Comparison of ENCODE assay signal across 1 cellular context in genomic region chr20:44780226-44780625, GRCh38.
TF ChIP-seq lines count a peak whose summit lies in the region.

No MANE protein-coding gene starts in this region.

TF ChIP-seq in HepG2, 621 proteins besides CTCF, POLR2A, EP300 and RAD21 (continued from another document and continues in another):
- peak; percentile 89 for TF ChIP-seq ATF2 (CRISPR knock-in tag; IDR thresholded peaks at IDR 0.05)
- TF ChIP-seq GPN1 (CRISPR knock-in tag; IDR thresholded peaks at IDR 0.05; ENCODE audit: borderline replicate concordance), result no peak
- no peak for TF ChIP-seq ZNF782 (CRISPR knock-in tag; IDR thresholded peaks at IDR 0.05; ENCODE audit: borderline replicate concordance)
- no peak for TF ChIP-seq POGZ (CRISPR knock-in tag; IDR thresholded peaks at IDR 0.05)
- peak; percentile 69 for TF ChIP-seq DBP (CRISPR knock-in tag; IDR thresholded peaks at IDR 0.05; ENCODE audit: not compliant biosample characterization)
- TF ChIP-seq MNT (IDR thresholded peaks at IDR 0.05), result no peak
- TF ChIP-seq ZNF644 (CRISPR knock-in tag; IDR thresholded peaks at IDR 0.05; ENCODE audit: low read depth), result peak; percentile 74; the same call in 1 of the 2 replicates
- no peak for TF ChIP-seq ZNF775 (CRISPR knock-in tag; IDR thresholded peaks at IDR 0.05; ENCODE audit: borderline replicate concordance)
- TF ChIP-seq REPIN1 (CRISPR knock-in tag; IDR thresholded peaks at IDR 0.05; ENCODE audit: borderline replicate concordance, low read depth), result no peak
- no peak for TF ChIP-seq ZUFSP (CRISPR knock-in tag; IDR thresholded peaks at IDR 0.05; ENCODE audit: borderline replicate concordance)
- TF ChIP-seq ASH2L (IDR thresholded peaks at IDR 0.05; ENCODE audit: insufficient read length, low read depth, low read length), result no peak
- TF ChIP-seq ZNF317 (CRISPR knock-in tag; IDR thresholded peaks at IDR 0.05), result no peak
- TF ChIP-seq NCOR1 (IDR thresholded peaks at IDR 0.05; ENCODE audit: borderline replicate concordance, low read length), result no peak
- no peak for TF ChIP-seq NR0B2 (CRISPR knock-in tag; IDR thresholded peaks at IDR 0.05)
- TF ChIP-seq ZXDC (CRISPR knock-in tag; IDR thresholded peaks at IDR 0.05), result no peak
- TF ChIP-seq PAWR (CRISPR knock-in tag; IDR thresholded peaks at IDR 0.05; ENCODE audit: borderline replicate concordance), result no peak
- TF ChIP-seq NFYC (CRISPR knock-in tag; IDR thresholded peaks at IDR 0.05), result peak; percentile 40; the same call in 1 of the 2 replicates
- TF ChIP-seq TBX3 (IDR thresholded peaks at IDR 0.05; ENCODE audit: borderline replicate concordance), result no peak
- peak; percentile 96 for TF ChIP-seq ZFP36L1 (CRISPR knock-in tag; IDR thresholded peaks at IDR 0.05)
- TF ChIP-seq ZKSCAN8 (CRISPR knock-in tag; IDR thresholded peaks at IDR 0.05; ENCODE audit: borderline replicate concordance), result no peak
- peak; percentile 59 for TF ChIP-seq JARID2 (CRISPR knock-in tag; IDR thresholded peaks at IDR 0.05; ENCODE audit: insufficient replicate concordance)
- TF ChIP-seq THAP9 (CRISPR knock-in tag; IDR thresholded peaks at IDR 0.05; ENCODE audit: borderline replicate concordance), result no peak
- TF ChIP-seq ATF7 (IDR thresholded peaks at IDR 0.05), result no peak
- no peak for TF ChIP-seq ATF7 (CRISPR knock-in tag; IDR thresholded peaks at IDR 0.05)
- no peak; the same call in 1 of the 2 replicates for TF ChIP-seq ZC3H4 (CRISPR knock-in tag; IDR thresholded peaks at IDR 0.05; ENCODE audit: borderline replicate concordance)
- TF ChIP-seq EED (CRISPR knock-in tag; IDR thresholded peaks at IDR 0.05), result no peak
- TF ChIP-seq ZNF318 (CRISPR knock-in tag; IDR thresholded peaks at IDR 0.05), result no peak
- TF ChIP-seq ZNF691 (CRISPR knock-in tag; IDR thresholded peaks at IDR 0.05; ENCODE audit: borderline replicate concordance, low read depth), result no peak
- TF ChIP-seq TBL1XR1 (IDR thresholded peaks at IDR 0.05; ENCODE audit: borderline replicate concordance, low read length, partially characterized antibody), result no peak
- no peak; the same call in 1 of the 2 replicates for TF ChIP-seq TIGD3 (CRISPR knock-in tag; IDR thresholded peaks at IDR 0.05; ENCODE audit: borderline replicate concordance)
